8 cellular contexts compared by ENCODE assay signal in genomic region chr2:112626604-112627059, GRCh38. TPM values are rescaled to one million over a fixed set of nuclear protein-coding genes. Genes with fewer than 3 reads are reported as not detected.
DNase-seq lines count a peak whose midpoint lies in the region; ATAC-seq and TF ChIP-seq lines count a peak whose summit lies in the region.

No MANE protein-coding gene starts in this region.

- peaks cover 35% of the 10 kb centered on the region for H3K4me1 ChIP-seq in smooth muscle cell (ENCODE audit: low read depth)

- H3K36me3 ChIP-seq in smooth muscle cell (ENCODE audit: low read depth) = no peaks in the 10 kb centered on the region

- H3K9me3 ChIP-seq in smooth muscle cell (replicated peaks; ENCODE audit: low read depth) = no peaks in the 10 kb centered on the region

- peaks cover 6% of the 10 kb centered on the region for H3K27me3 Mint-ChIP-seq in brain
- peaks cover 15 to 18% (median 15%) of the 10 kb centered on the region in 3 donors for H3K27me3 Mint-ChIP-seq in immature natural killer cell (ENCODE audit: low read depth in 3 of 3)

- no peaks in the 10 kb centered on the region for H3K27me3 ChIP-seq in smooth muscle cell (ENCODE audit: low read depth)

- H3K4me3 ChIP-seq in AG04449 (ENCODE audit: low read depth, low read length) (peak overlapping the region; percentile 9), smooth muscle cell (no peak overlapping the region)

- CTCF ChIA-PET in AG04449 (lab: Yijun Ruan, JAX) = interaction anchor here (0.6 to 11.3 kb wide), 25 partner anchors 11 to 315 kb away, joined by 3 to 206 read pairs (median 5); partner anchors contain the start of genes CHCHD5, NT5DC4 and SLC20A1

- H3K4me3 Mint-ChIP-seq in brain = peak overlapping the region in 3 of 5 experiments; percentile 9 to 49 (median 46)
- H3K4me3 Mint-ChIP-seq in immature natural killer cell = peak overlapping the region; percentile 68 to 86 (median 73)

- WGBS in smooth muscle cell (ENCODE audit: low lambda C conversion rate) = 41% methylated on average over 7 of the region's 7 CpGs

- no peak overlapping the region for H2AFZ ChIP-seq in smooth muscle cell (ENCODE audit: low read depth)

- H3K27ac Mint-ChIP-seq in brain = peak overlapping the region; percentile 68 to 89 (median 85)
- H3K27ac Mint-ChIP-seq in immature natural killer cell = peak overlapping the region; percentile 85 to 98 (median 93)

- ATAC-seq in GM18498 (IDR thresholded peaks at IDR 0.05; ENCODE audit: unreplicated experiment) (peak; percentile 52), HG03469 (IDR thresholded peaks at IDR 0.05; ENCODE audit: unreplicated experiment) (no peak)

- no peaks in the 10 kb centered on the region for H3K79me2 ChIP-seq in smooth muscle cell (ENCODE audit: low read depth)

- peaks cover 42% of the 10 kb centered on the region for H3K4me1 Mint-ChIP-seq in brain
- H3K4me1 Mint-ChIP-seq in immature natural killer cell = peaks cover 88 to 93% of the 10 kb centered on the region in 2 donors

- H3K4me2 ChIP-seq in smooth muscle cell = peak overlapping the region; percentile 76

- DNase-seq in AG04449 (ENCODE audit: low read depth, low spot score) (no peak), NCI-H1092 treated with DMSO at 0.1 percent for 48 hours (lab: John Stamatoyannopoulos, UW) (peak; percentile 70), UCSD-AML1 (lab: John Stamatoyannopoulos, UW; ENCODE audit: unreplicated experiment) (peak; percentile 74), immature natural killer cell (peak; percentile 66 to 73 (median 69)), smooth muscle cell (lab: John Stamatoyannopoulos, UW; ENCODE audit: unreplicated experiment) (no peak)

- no peaks in the 10 kb centered on the region for H3K36me3 Mint-ChIP-seq in brain
- H3K36me3 Mint-ChIP-seq in immature natural killer cell = no peaks in the 10 kb centered on the region

- peak; percentile 91 for TF ChIP-seq CTCF in AG04449 (IDR thresholded peaks at IDR 0.05; ENCODE audit: insufficient read depth, low read length, missing control alignments)
- peak; percentile 82 to 88 for TF ChIP-seq CTCF in brain (conservative IDR thresholded peaks at IDR 0.05)
- peak; percentile 72 for TF ChIP-seq CTCF in smooth muscle cell (IDR thresholded peaks at IDR 0.05; ENCODE audit: borderline replicate concordance, insufficient read depth, poor library complexity, severe bottlenecking)

- H3K27ac ChIP-seq in smooth muscle cell (ENCODE audit: low read depth) = peak overlapping the region; percentile 83

- H3K9ac ChIP-seq in smooth muscle cell (ENCODE audit: low read depth) = no peak overlapping the region

- H3K9me3 Mint-ChIP-seq in brain (no peaks in the 10 kb centered on the region), immature natural killer cell (peaks cover 0 to 2% (median 0%) of the 10 kb centered on the region in 6 donors)

- H3F3A ChIP-seq in smooth muscle cell (ENCODE audit: low read depth) = peaks cover 27% of the 10 kb centered on the region

- POLR2A ChIA-PET in AG04449 (lab: Yijun Ruan, JAX) = interaction anchor here (2.7 to 10.7 kb wide), 3 partner anchors 15 to 99 kb away, joined by 14 to 102 read pairs (median 26); partner anchors contain the start of gene SLC20A1

- no peaks in the 10 kb centered on the region for H4K20me1 ChIP-seq in smooth muscle cell (ENCODE audit: low read depth)

RNA-seq across cellular contexts. Expression of gene SLC20A1, which starts 19.1 kb away (rescaled TPM):
- 32.6 TPM for polyA plus RNA-seq in brain (ENCODE audit: insufficient read depth, low read depth, low replicate concordance)
- 10 to 100 TPM; 34.4 to 77.5 (median 73.1) TPM for polyA plus RNA-seq in immature natural killer cell
- 96.0 and 106 TPM in 2 replicates for total RNA-seq in smooth muscle cell
- 77.2 and 93.4 TPM in 2 replicates for polyA plus RNA-seq in smooth muscle cell

RNA-seq across cellular contexts. Expression of gene CHCHD5, which starts 42.2 kb away (rescaled TPM):
- 55.0 TPM for polyA plus RNA-seq in brain (ENCODE audit: insufficient read depth, low read depth, low replicate concordance)
- polyA plus RNA-seq in immature natural killer cell = 100 to 1,000 TPM in 1 of 3 donors, 10 to 100 TPM in 2; 65.1 to 109 (median 81.0) TPM
- total RNA-seq in smooth muscle cell = 11.2 and 14.3 TPM in 2 replicates
- 56.4 and 67.6 TPM in 2 replicates for polyA plus RNA-seq in smooth muscle cell

Comparison
In these comparisons a context has a peak if more than half of its experiments do, and no peak if none do; other contexts are left out.
1. DNase-seq: peak in NCI-H1092 treated with DMSO at 0.1 percent for 48 hours (single experiment), UCSD-AML1 (single experiment) and immature natural killer cell (3 of 3); none in AG04449 (single experiment) and smooth muscle cell (single experiment).
2. Peak in every context shown above with its lines, with median percentiles within 50 percentile points of each other: CTCF ChIP-seq.